18 cellular contexts compared by ENCODE assay signal in genomic region chr4:7966281-7967062, GRCh38. TPM values are rescaled to one million over a fixed set of nuclear protein-coding genes. Genes with fewer than 3 reads are reported as not detected.
DNase-seq lines count a peak whose midpoint lies in the region; ATAC-seq and TF ChIP-seq lines count a peak whose summit lies in the region.
"Had no signal": no experiment of that assay in that cellular context is flagged by ENCODE, and none has a peak within 500 bp of the region (broad histone marks: within the 10 kb centered on the region; RNA-seq: fewer than 3 reads in every experiment).

No MANE protein-coding gene starts in this region.

- H3K4me3 Mint-ChIP-seq in activated naive CD4-positive, alpha-beta T cell treated with anti-CD3 and anti-CD28 coated beads, Interleukin-2, amount 10 ng/mL, durations not matched to agents 7 days and 5 days, result no peak overlapping the region

- H3K9me3 ChIP-seq in NT2/D1 (ENCODE audit: insufficient read depth, low read length) (no peaks in the 10 kb centered on the region), mesenchymal stem cell (ENCODE audit: control insufficient read depth, low read length) (no peaks in the 10 kb centered on the region), psoas muscle (no peaks in the 10 kb centered on the region)

- H2BK120ac ChIP-seq in mesenchymal stem cell (ENCODE audit: low read depth, low read length), result no peak overlapping the region

- no peak overlapping the region for H2BK12ac ChIP-seq in mesenchymal stem cell (ENCODE audit: low read length in 2 of 2)

- no peaks in the 10 kb centered on the region for H3K9me3 Mint-ChIP-seq in activated naive CD4-positive, alpha-beta T cell treated with anti-CD3 and anti-CD28 coated beads, Interleukin-2, amount 10 ng/mL, durations not matched to agents 7 days and 5 days

- peak overlapping the region in 1 of 2 experiments; percentile 13 for H3K4ac ChIP-seq in mesenchymal stem cell (ENCODE audit: low read depth in 1 of 2, low read length in 2 of 2)

- no peak for DNase-seq in activated naive CD4-positive, alpha-beta T cell treated with anti-CD3 and anti-CD28 coated beads, Interleukin-2, amount 10 ng/mL, durations not matched to agents 7 days and 5 days
- DNase-seq in activated naive CD4-positive, alpha-beta T cell (lab: John Stamatoyannopoulos, UW), result no peak
- DNase-seq in NT2/D1 (ENCODE audit: low read depth, low spot score), result no peak
- no peak for DNase-seq in mesenchymal stem cell
- DNase-seq in psoas muscle, result peak in 1 of 2 donors; percentile 57
- DNase-seq in COLO668 (lab: John Stamatoyannopoulos, UW; ENCODE audit: unreplicated experiment), result no peak
- no peak for DNase-seq in posterior vena cava (ENCODE audit: low spot score)
- DNase-seq: DND-41, GDM1, GOT3, MM.1S, NCI-H1105 treated with DMSO at 0.1 percent for 48 hours, NCI-H187, NCI-H2171, NCI-H446 treated with DMSO at 0.1 percent for 48 hours, NCI-H748 treated with DMSO at 0.1 percent for 48 hours, SHP77 treated with DMSO at 0.1 percent for 48 hours had no signal

- H3K4me1 ChIP-seq in NT2/D1 (ENCODE audit: insufficient read depth, insufficient read length) (peaks cover 24% of the 10 kb centered on the region), mesenchymal stem cell (ENCODE audit: control insufficient read depth, insufficient read depth, low read depth, low read length) (peaks cover 42% of the 10 kb centered on the region), psoas muscle (peaks cover 47% of the 10 kb centered on the region)

- no peak overlapping the region for H3K18ac ChIP-seq in mesenchymal stem cell (ENCODE audit: low read depth in 1 of 2, low read length in 2 of 2)

- H3K4me3 ChIP-seq in NT2/D1 (ENCODE audit: insufficient read length, low read depth) (no peak overlapping the region), mesenchymal stem cell (ENCODE audit: insufficient read depth in 1 of 2, low read depth in 1 of 2, low read length in 2 of 2) (no peak overlapping the region), psoas muscle (no peak overlapping the region)

- no peaks in the 10 kb centered on the region for H3K79me1 ChIP-seq in mesenchymal stem cell (replicated peaks; ENCODE audit: low read length, poor library complexity, severe bottlenecking)

- H2BK5ac ChIP-seq in mesenchymal stem cell (ENCODE audit: low read depth, low read length, poor library complexity, severe bottlenecking), result no peak overlapping the region

- H3K27me3 ChIP-seq in NT2/D1 (ENCODE audit: insufficient read depth, insufficient read length) (no peaks in the 10 kb centered on the region), mesenchymal stem cell (ENCODE audit: control insufficient read depth in 1 of 2, insufficient read depth in 1 of 2, low read length in 2 of 2) (no peaks in the 10 kb centered on the region), psoas muscle (ENCODE audit: insufficient read depth in 3 of 3, low read length in 2 of 3) (no peaks in the 10 kb centered on the region)

- peak overlapping the region; percentile 46 for H2BK15ac ChIP-seq in mesenchymal stem cell (ENCODE audit: low read depth, poor library complexity, severe bottlenecking)

- no peak for TF ChIP-seq CTCF in psoas muscle (IDR thresholded peaks at IDR 0.05)

- H3K27ac ChIP-seq in mesenchymal stem cell (ENCODE audit: low read length, poor library complexity, severe bottlenecking), result no peak overlapping the region
- peak overlapping the region; percentile 30 for H3K27ac ChIP-seq in psoas muscle

- H4K91ac ChIP-seq in mesenchymal stem cell (ENCODE audit: low read length), result no peak overlapping the region

- H3K23ac ChIP-seq in mesenchymal stem cell (ENCODE audit: low read length in 2 of 2), result no peak overlapping the region

- no peak overlapping the region for H2AFZ ChIP-seq in mesenchymal stem cell (ENCODE audit: low read depth, low read length)

- H3K27ac Mint-ChIP-seq in activated naive CD4-positive, alpha-beta T cell treated with anti-CD3 and anti-CD28 coated beads, Interleukin-2, amount 10 ng/mL, durations not matched to agents 7 days and 5 days, result peak overlapping the region; percentile 65

- no peak overlapping the region for H3K14ac ChIP-seq in mesenchymal stem cell (ENCODE audit: low read length in 2 of 2)

- intact Hi-C loops in psoas muscle (cut with DNase I) (no loop called here), posterior vena cava (cut with DNase I) (loop anchor here in 1 of 2 donors (1.0 kb wide), 1 partner anchor 78 kb away; no protein-coding TSS in a partner anchor)

- peaks cover 77% of the 10 kb centered on the region for H3K4me1 Mint-ChIP-seq in activated naive CD4-positive, alpha-beta T cell treated with anti-CD3 and anti-CD28 coated beads, Interleukin-2, amount 10 ng/mL, durations not matched to agents 7 days and 5 days

- no peak overlapping the region for H3K4me2 ChIP-seq in mesenchymal stem cell (ENCODE audit: low read length, poor library complexity, severe bottlenecking)

- CTCF ChIA-PET in activated naive CD4-positive, alpha-beta T cell treated with anti-CD3 and anti-CD28 coated beads, Interleukin-2, amount 10 ng/mL, durations not matched to agents 7 days and 5 days (lab: Charles Lee), result interaction anchor here (2.5 to 5.1 kb wide), 3 partner anchors 28 to 163 kb away, joined by 9 to 30 read pairs (median 20); no protein-coding TSS in a partner anchor

- H3K27me3 Mint-ChIP-seq in activated naive CD4-positive, alpha-beta T cell treated with anti-CD3 and anti-CD28 coated beads, Interleukin-2, amount 10 ng/mL, durations not matched to agents 7 days and 5 days, result peaks cover 16% of the 10 kb centered on the region

- ATAC-seq in psoas muscle (no peak), GM19397 (IDR thresholded peaks at IDR 0.05; ENCODE audit: unreplicated experiment) (no peak)

- H3K9ac ChIP-seq in NT2/D1 (ENCODE audit: insufficient read length, low read depth) (peak overlapping the region; percentile 39), mesenchymal stem cell (ENCODE audit: low read length) (no peak overlapping the region)

- no peaks in the 10 kb centered on the region for H3K36me3 ChIP-seq in NT2/D1 (ENCODE audit: insufficient read depth, insufficient read length, low read length)
- no peaks in the 10 kb centered on the region for H3K36me3 ChIP-seq in mesenchymal stem cell (ENCODE audit: control insufficient read depth in 1 of 2, insufficient read depth in 2 of 2, low read depth in 1 of 2, low read length in 2 of 2)
- H3K36me3 ChIP-seq in psoas muscle (ENCODE audit: insufficient read depth in 1 of 2, low read depth in 1 of 2), result peaks cover 0 to 39% of the 10 kb centered on the region in 2 donors

- H3K36me3 Mint-ChIP-seq in activated naive CD4-positive, alpha-beta T cell treated with anti-CD3 and anti-CD28 coated beads, Interleukin-2, amount 10 ng/mL, durations not matched to agents 7 days and 5 days, result peaks cover 6% of the 10 kb centered on the region

- H4K8ac ChIP-seq in mesenchymal stem cell (ENCODE audit: low read length), result no peak overlapping the region

- 94% methylated on average over 34 of the region's 37 CpGs for WGBS in mesenchymal stem cell
- WGBS in psoas muscle, 3 donors, result 82 to 88% (median 83%) methylated on average over 37 of the region's 37 CpGs

- no peak overlapping the region for H2AK5ac ChIP-seq in mesenchymal stem cell (ENCODE audit: low read length, severe bottlenecking)

RNA-seq across cellular contexts. Expression of gene AFAP1, which starts 26.8 kb away (rescaled TPM):
- 19.0 TPM for polyA plus RNA-seq in mesenchymal stem cell (2013, experiment 1 of 2)
- 19.1 TPM for polyA plus RNA-seq in mesenchymal stem cell (2013, experiment 2 of 2)
- total RNA-seq in psoas muscle (10 to 100 TPM in 1 of 4 donors, 1 to 10 TPM in 3; 2.6 to 11.4 (median 4.3) TPM), posterior vena cava (10 to 100 TPM; 45.3 TPM)
- polyA plus RNA-seq in psoas muscle, result 1 to 10 TPM; 1.3 to 1.8 (median 1.6) TPM
